29 cellular contexts compared by ENCODE assay signal in genomic region chr3:52361454-52361853, GRCh38.
"Had no signal": no experiment of that assay in that cellular context is flagged by ENCODE, and none has a peak within 500 bp of the region (broad histone marks: within the 10 kb centered on the region; RNA-seq: fewer than 3 reads in every experiment).

No MANE protein-coding gene starts in this region.

- H3K4me2 ChIP-seq: neural progenitor cell had no signal

- H3K9me3 Mint-ChIP-seq: naive thymus-derived CD4-positive, alpha-beta T cell; natural killer cell; nephron; neural progenitor cell; stimulated activated effector memory CD8-positive, alpha-beta T cell treated with anti-CD3 and anti-CD28 coated beads, Interleukin-12 subunit alpha, Interleukin-12 subunit beta, amount 100 ng/mL, for 72 hours; stimulated activated naive B cell treated with anti-CD40 and anti-IgM and Interleukin-4, amounts not matched to agents 10 μg/mL and 1 μg/mL and 100 μg/mL, for 72 hours; stimulated activated naive CD8-positive, alpha-beta T cell treated with anti-CD3 and anti-CD28 coated beads, Interleukin-15, Interleukin-2, amounts not matched to agents 100 ng/mL and 50 ng/mL, for 24 hours had no signal

- H3K36me3 ChIP-seq: neural progenitor cell, ovary, thyroid gland had no signal

- H2AFZ ChIP-seq: neural progenitor cell, parathyroid adenoma had no signal

- H3K27me3 ChIP-seq: neural progenitor cell, neutrophil, ovary, right lobe of liver, sigmoid colon, stomach, thyroid gland, tibial nerve, upper lobe of left lung, vagina had no signal

- H3K27ac ChIP-seq: neural progenitor cell, neutrophil, ovary, parathyroid adenoma, psoas muscle, right lobe of liver, sigmoid colon, stomach, thoracic aorta, thyroid gland, tibial nerve, upper lobe of left lung, vagina had no signal

- H3K9me3 ChIP-seq: neutrophil, ovary, psoas muscle, right lobe of liver, sigmoid colon, stomach, thoracic aorta, thyroid gland, tibial nerve, upper lobe of left lung, vagina had no signal

- H3K9ac ChIP-seq: neural progenitor cell, parathyroid adenoma had no signal

- H3K4me3 Mint-ChIP-seq: naive thymus-derived CD4-positive, alpha-beta T cell; natural killer cell; nephron; neural progenitor cell; stimulated activated effector memory CD8-positive, alpha-beta T cell treated with anti-CD3 and anti-CD28 coated beads, Interleukin-12 subunit alpha, Interleukin-12 subunit beta, amount 100 ng/mL, for 72 hours; stimulated activated naive B cell treated with anti-CD40 and anti-IgM and Interleukin-4, amounts not matched to agents 10 μg/mL and 1 μg/mL and 100 μg/mL, for 72 hours; stimulated activated naive CD8-positive, alpha-beta T cell treated with anti-CD3 and anti-CD28 coated beads, Interleukin-15, Interleukin-2, amounts not matched to agents 100 ng/mL and 50 ng/mL, for 24 hours had no signal

- ATAC-seq: naive thymus-derived CD4-positive, alpha-beta T cell; natural killer cell; psoas muscle; right cardiac atrium; right lobe of liver; stimulated activated effector memory CD8-positive, alpha-beta T cell treated with anti-CD3 and anti-CD28 coated beads, Interleukin-12 subunit alpha, Interleukin-12 subunit beta, amount 100 ng/mL, for 72 hours; stimulated activated naive B cell treated with anti-CD40 and anti-IgM and Interleukin-4, amounts not matched to agents 10 μg/mL and 1 μg/mL and 100 μg/mL, for 72 hours had no signal

- H3K27me3 Mint-ChIP-seq: naive thymus-derived CD4-positive, alpha-beta T cell; progenitor cell of endocrine pancreas; stimulated activated naive B cell treated with anti-CD40 and anti-IgM and Interleukin-4, amounts not matched to agents 10 μg/mL and 1 μg/mL and 100 μg/mL, for 72 hours; stimulated activated naive CD8-positive, alpha-beta T cell treated with anti-CD3 and anti-CD28 coated beads, Interleukin-15, Interleukin-2, amounts not matched to agents 100 ng/mL and 50 ng/mL, for 24 hours had no signal

- DNase-seq: naive thymus-derived CD4-positive, alpha-beta T cell; natural killer cell; nucleus accumbens; ovary; right lobe of liver; sigmoid colon; small intestine; stimulated activated CD4-positive, alpha-beta T cell treated with anti-CD3 and anti-CD28 coated beads, Interleukin-15, amount 100 ng/mL, for 24 hours; stimulated activated CD4-positive, alpha-beta T cell treated with anti-CD3 and anti-CD28 coated beads, Interleukin-2, amount 100 ng/mL, for 24 hours; stimulated activated CD4-positive, alpha-beta T cell treated with anti-CD3 and anti-CD28 coated beads, Interleukin-2, amount 100 ng/mL, for 48 hours; stimulated activated CD4-positive, alpha-beta T cell treated with anti-CD3 and anti-CD28 coated beads, Interleukin-4, amount 100 ng/mL, for 24 hours; stimulated activated naive B cell treated with anti-CD40 and anti-IgM and Interleukin-4, amounts not matched to agents 10 μg/mL and 1 μg/mL and 100 μg/mL, for 72 hours; stimulated activated naive CD4-positive, alpha-beta T cell treated with Interleukin-2 at 50 U/mL for 16 hours; stomach; thyroid gland; trophoblast cell; upper lobe of left lung had no signal

- H3K4me3 ChIP-seq: neural progenitor cell, ovary, psoas muscle, right lobe of liver, sigmoid colon, stomach, thoracic aorta, thyroid gland, tibial nerve, upper lobe of left lung, vagina had no signal

- H3K4me1 ChIP-seq: parathyroid adenoma, psoas muscle, right lobe of liver, sigmoid colon, stomach, thyroid gland, tibial nerve, upper lobe of left lung, vagina had no signal

- H3K27ac Mint-ChIP-seq: naive thymus-derived CD4-positive, alpha-beta T cell; natural killer cell; progenitor cell of endocrine pancreas; stimulated activated effector memory CD8-positive, alpha-beta T cell treated with anti-CD3 and anti-CD28 coated beads, Interleukin-12 subunit alpha, Interleukin-12 subunit beta, amount 100 ng/mL, for 72 hours; stimulated activated naive B cell treated with anti-CD40 and anti-IgM and Interleukin-4, amounts not matched to agents 10 μg/mL and 1 μg/mL and 100 μg/mL, for 72 hours; stimulated activated naive CD8-positive, alpha-beta T cell treated with anti-CD3 and anti-CD28 coated beads, Interleukin-15, Interleukin-2, amounts not matched to agents 100 ng/mL and 50 ng/mL, for 24 hours had no signal

- H3K4me1 Mint-ChIP-seq: naive thymus-derived CD4-positive, alpha-beta T cell; natural killer cell; nephron; neural progenitor cell; stimulated activated effector memory CD8-positive, alpha-beta T cell treated with anti-CD3 and anti-CD28 coated beads, Interleukin-12 subunit alpha, Interleukin-12 subunit beta, amount 100 ng/mL, for 72 hours; stimulated activated naive B cell treated with anti-CD40 and anti-IgM and Interleukin-4, amounts not matched to agents 10 μg/mL and 1 μg/mL and 100 μg/mL, for 72 hours had no signal
